ENCODE assay signal across 13 cellular contexts in genomic region chr9:41125109-41125658, GRCh38. TPM values are rescaled to one million over a fixed set of nuclear protein-coding genes. Genes with fewer than 3 reads are reported as not detected.
"Had no signal": no experiment of that assay in that cellular context is flagged by ENCODE, and none has a peak within 500 bp of the region (broad histone marks: within the 10 kb centered on the region; RNA-seq: fewer than 3 reads in every experiment).

No MANE protein-coding gene starts in this region.

RNA-seq across cellular contexts. Expression of gene FOXD4L6, which starts 3.3 kb away (rescaled TPM):
- total RNA-seq: activated CD4-positive, alpha-beta memory T cell treated with anti-CD3 and anti-CD28 coated beads, Interleukin-2, amount 10 ng/mL, durations not matched to agents 7 days and 5 days; activated CD4-positive, alpha-beta T cell treated with anti-CD3 and anti-CD28 coated beads for 36 hours; activated CD4-positive, alpha-beta T cell treated with anti-CD3 and anti-CD28 coated beads, Interleukin-2, amount 10 ng/mL, durations not matched to agents 7 days and 5 days; activated CD8-positive, alpha-beta memory T cell treated with anti-CD3 and anti-CD28 coated beads, Interleukin-2, amount 10 ng/mL, durations not matched to agents 7 days and 5 days; activated CD8-positive, alpha-beta T cell treated with anti-CD3 and anti-CD28 coated beads, Interleukin-2, amount 10 ng/mL, durations not matched to agents 7 days and 5 days; activated T-helper 2 cell treated with anti-CD3 and anti-CD28 coated beads, Interferon-gamma antibody, Interleukin-2, Interleukin-4, amounts not matched to agents 10 μg/mL and 5 μg/mL and 100 μg/mL, durations not matched to agents 14 hours and 24 hours and 36 hours; body of pancreas; cardiac septum; T-helper 1 cell treated with Interleukin-12 subunit alpha and Interleukin-12 subunit beta and Interleukin-4 antibody, amounts not matched to agents 30 ng/mL and 1 ng/mL, for 36 hours; T-helper 17 cell; T-helper 2 cell treated with Interferon-gamma antibody and Interleukin-4, amounts not matched to agents 100 ng/mL and 5 ng/mL, for 36 hours; WTC11 had no signal
- polyA plus RNA-seq: adipose tissue had no signal
